12 cellular contexts compared by ENCODE assay signal in genomic region chr9:20316372-20316771, GRCh38.
"Had no signal": no experiment of that assay in that cellular context is flagged by ENCODE, and none has a peak within 500 bp of the region (broad histone marks: within the 10 kb centered on the region; RNA-seq: fewer than 3 reads in every experiment).

No MANE protein-coding gene starts in this region.

- H3K9me3 ChIP-seq: body of pancreas, gastroesophageal sphincter, pancreas, transverse colon had no signal

- DNase-seq: activated CD4-positive, alpha-beta memory T cell treated with anti-CD3 and anti-CD28 coated beads, Interleukin-2, amount 10 ng/mL, durations not matched to agents 7 days and 5 days; activated CD8-positive, alpha-beta memory T cell treated with anti-CD3 and anti-CD28 coated beads, Interleukin-2, amount 50 U/mL, for 48 hours; activated effector memory CD4-positive, alpha-beta T cell treated with Interleukin-2 at 50 U/mL for 16 hours; body of pancreas; effector memory CD4-positive, alpha-beta T cell; pancreas; retina; transverse colon had no signal

- H3K9ac ChIP-seq: neural progenitor cell had no signal

- H2AFZ ChIP-seq: neural progenitor cell had no signal

- H3K27ac ChIP-seq: body of pancreas, neural progenitor cell, pancreas, transverse colon had no signal

- ATAC-seq: body of pancreas, gastroesophageal sphincter, pancreas had no signal

- H3K4me3 Mint-ChIP-seq: activated CD4-positive, alpha-beta memory T cell treated with anti-CD3 and anti-CD28 coated beads, Interleukin-2, amount 10 ng/mL, durations not matched to agents 7 days and 5 days; central memory CD8-positive, alpha-beta T cell; neural progenitor cell had no signal

- H3K27me3 Mint-ChIP-seq: activated CD4-positive, alpha-beta memory T cell treated with anti-CD3 and anti-CD28 coated beads, Interleukin-2, amount 10 ng/mL, durations not matched to agents 7 days and 5 days; central memory CD8-positive, alpha-beta T cell had no signal

- H3K36me3 ChIP-seq: gastroesophageal sphincter, neural progenitor cell, pancreas, transverse colon had no signal

- H3K36me3 Mint-ChIP-seq: neural progenitor cell had no signal

- H3K4me2 ChIP-seq: neural progenitor cell had no signal

- H3K4me3 ChIP-seq: body of pancreas, gastroesophageal sphincter, neural progenitor cell, pancreas, skin epidermis, transverse colon had no signal

- H3K9me3 Mint-ChIP-seq: central memory CD8-positive, alpha-beta T cell had no signal

- H3K27ac Mint-ChIP-seq: neural progenitor cell had no signal

- H3K27me3 ChIP-seq: body of pancreas, gastroesophageal sphincter, neural progenitor cell, pancreas, transverse colon had no signal
